1 cellular context compared by ENCODE assay signal in the genomic region with DNA sequence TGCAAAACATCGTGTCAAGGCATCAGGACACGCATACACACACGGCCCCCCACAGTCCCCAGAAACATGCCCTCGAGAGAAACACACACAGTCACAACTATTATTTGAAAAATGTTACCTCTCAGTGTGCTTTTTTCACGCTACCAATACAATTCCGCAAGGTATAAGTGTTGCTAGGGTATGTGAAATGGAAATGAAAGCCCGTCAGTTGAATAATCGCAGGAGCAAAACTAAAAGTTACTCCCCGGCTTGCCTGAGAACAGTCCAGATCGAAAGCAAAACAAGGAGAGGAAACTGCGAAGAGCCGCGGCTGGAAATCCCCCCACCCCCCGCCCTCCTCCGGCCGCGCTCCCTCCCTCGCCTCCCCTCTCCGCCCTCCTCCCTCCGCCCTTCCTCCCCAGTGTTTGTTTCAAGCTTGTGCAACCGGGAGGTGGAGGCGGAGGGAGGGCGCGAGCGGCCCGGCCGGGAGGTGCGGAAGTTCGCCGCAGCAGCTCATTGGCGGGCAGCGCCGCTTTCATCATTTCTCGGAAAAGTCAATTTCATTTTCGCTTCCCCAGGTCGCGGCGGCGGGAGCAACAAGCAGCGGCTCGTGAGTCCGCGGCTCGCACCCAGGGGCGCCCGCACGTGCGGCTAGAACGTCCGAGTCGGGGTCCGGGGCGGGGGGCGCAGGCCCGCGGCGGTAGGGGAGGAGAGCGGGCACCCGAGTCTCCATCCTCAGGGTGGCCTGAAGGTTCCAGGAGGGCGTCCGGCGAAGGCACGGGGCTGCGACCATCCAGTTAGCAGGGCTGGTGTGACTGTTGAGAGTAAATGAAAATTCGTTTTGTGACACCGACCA.
TF ChIP-seq lines count a peak whose summit lies in the region.

TSS of gene IRF2 (minus strand) at position 290 of the 835 bp plus-strand sequence. CDS start 45,486 bp downstream, outside the sequence.

TF ChIP-seq in K562, 482 proteins besides CTCF, POLR2A, EP300 and RAD21 (continued from another document and continues in another):
- TF ChIP-seq, protein P1, sequence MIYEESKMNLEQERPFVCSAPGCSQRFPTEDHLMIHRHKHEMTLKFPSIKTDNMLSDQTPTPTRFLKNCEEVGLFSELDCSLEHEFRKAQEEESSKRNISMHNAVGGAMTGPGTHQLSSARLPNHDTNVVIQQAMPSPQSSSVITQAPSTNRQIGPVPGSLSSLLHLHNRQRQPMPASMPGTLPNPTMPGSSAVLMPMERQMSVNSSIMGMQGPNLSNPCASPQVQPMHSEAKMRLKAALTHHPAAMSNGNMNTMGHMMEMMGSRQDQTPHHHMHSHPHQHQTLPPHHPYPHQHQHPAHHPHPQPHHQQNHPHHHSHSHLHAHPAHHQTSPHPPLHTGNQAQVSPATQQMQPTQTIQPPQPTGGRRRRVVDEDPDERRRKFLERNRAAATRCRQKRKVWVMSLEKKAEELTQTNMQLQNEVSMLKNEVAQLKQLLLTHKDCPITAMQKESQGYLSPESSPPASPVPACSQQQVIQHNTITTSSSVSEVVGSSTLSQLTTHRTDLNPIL (CRISPR knock-in tag; IDR thresholded peaks at IDR 0.05), result no peak
- TF ChIP-seq, protein P2, sequence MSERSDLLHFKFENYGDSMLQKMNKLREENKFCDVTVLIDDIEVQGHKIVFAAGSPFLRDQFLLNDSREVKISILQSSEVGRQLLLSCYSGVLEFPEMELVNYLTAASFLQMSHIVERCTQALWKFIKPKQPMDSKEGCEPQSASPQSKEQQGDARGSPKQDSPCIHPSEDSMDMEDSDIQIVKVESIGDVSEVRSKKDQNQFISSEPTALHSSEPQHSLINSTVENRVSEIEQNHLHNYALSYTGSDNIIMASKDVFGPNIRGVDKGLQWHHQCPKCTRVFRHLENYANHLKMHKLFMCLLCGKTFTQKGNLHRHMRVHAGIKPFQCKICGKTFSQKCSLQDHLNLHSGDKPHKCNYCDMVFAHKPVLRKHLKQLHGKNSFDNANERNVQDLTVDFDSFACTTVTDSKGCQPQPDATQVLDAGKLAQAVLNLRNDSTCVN (CRISPR knock-in tag; IDR thresholded peaks at IDR 0.05), result no peak
- TF ChIP-seq TEAD2 (tag; IDR thresholded peaks at IDR 0.05), result no peak
- no peak for TF ChIP-seq ESRRB (CRISPR knock-in tag; IDR thresholded peaks at IDR 0.05; ENCODE audit: borderline replicate concordance)
- TF ChIP-seq PKNOX1 (IDR thresholded peaks at IDR 0.05), result no peak
- TF ChIP-seq SRSF9 (IDR thresholded peaks at IDR 0.05; ENCODE audit: borderline replicate concordance, low read depth, low read length), result no peak
- TF ChIP-seq SLC30A9 (CRISPR knock-in tag; IDR thresholded peaks at IDR 0.05), result no peak
- TF ChIP-seq NCOR1 (IDR thresholded peaks at IDR 0.05), result peak; percentile 44; the same call in 1 of the 2 replicates
- TF ChIP-seq CHD2 (IDR thresholded peaks at IDR 0.05; ENCODE audit: low read depth, low read length), result 0 out of 2 replicates have a peak, but pooled peaks have one; percentile 21
- no peak for TF ChIP-seq MTF1 (CRISPR knock-in tag; IDR thresholded peaks at IDR 0.05; ENCODE audit: borderline replicate concordance)
- TF ChIP-seq MCM2 (IDR thresholded peaks at IDR 0.05; ENCODE audit: low read depth), result no peak
- no peak for TF ChIP-seq ZKSCAN3 (CRISPR knock-in tag; IDR thresholded peaks at IDR 0.05)
- no peak for TF ChIP-seq MIER1 (IDR thresholded peaks at IDR 0.05; ENCODE audit: low read depth)
- no peak for TF ChIP-seq RBM15 (IDR thresholded peaks at IDR 0.05; ENCODE audit: insufficient read depth, low read length)
- TF ChIP-seq KLF10 (CRISPR knock-in tag; IDR thresholded peaks at IDR 0.05), result no peak
- TF ChIP-seq ZFP91 (CRISPR knock-in tag; IDR thresholded peaks at IDR 0.05), result no peak
- TF ChIP-seq, protein P3, sequence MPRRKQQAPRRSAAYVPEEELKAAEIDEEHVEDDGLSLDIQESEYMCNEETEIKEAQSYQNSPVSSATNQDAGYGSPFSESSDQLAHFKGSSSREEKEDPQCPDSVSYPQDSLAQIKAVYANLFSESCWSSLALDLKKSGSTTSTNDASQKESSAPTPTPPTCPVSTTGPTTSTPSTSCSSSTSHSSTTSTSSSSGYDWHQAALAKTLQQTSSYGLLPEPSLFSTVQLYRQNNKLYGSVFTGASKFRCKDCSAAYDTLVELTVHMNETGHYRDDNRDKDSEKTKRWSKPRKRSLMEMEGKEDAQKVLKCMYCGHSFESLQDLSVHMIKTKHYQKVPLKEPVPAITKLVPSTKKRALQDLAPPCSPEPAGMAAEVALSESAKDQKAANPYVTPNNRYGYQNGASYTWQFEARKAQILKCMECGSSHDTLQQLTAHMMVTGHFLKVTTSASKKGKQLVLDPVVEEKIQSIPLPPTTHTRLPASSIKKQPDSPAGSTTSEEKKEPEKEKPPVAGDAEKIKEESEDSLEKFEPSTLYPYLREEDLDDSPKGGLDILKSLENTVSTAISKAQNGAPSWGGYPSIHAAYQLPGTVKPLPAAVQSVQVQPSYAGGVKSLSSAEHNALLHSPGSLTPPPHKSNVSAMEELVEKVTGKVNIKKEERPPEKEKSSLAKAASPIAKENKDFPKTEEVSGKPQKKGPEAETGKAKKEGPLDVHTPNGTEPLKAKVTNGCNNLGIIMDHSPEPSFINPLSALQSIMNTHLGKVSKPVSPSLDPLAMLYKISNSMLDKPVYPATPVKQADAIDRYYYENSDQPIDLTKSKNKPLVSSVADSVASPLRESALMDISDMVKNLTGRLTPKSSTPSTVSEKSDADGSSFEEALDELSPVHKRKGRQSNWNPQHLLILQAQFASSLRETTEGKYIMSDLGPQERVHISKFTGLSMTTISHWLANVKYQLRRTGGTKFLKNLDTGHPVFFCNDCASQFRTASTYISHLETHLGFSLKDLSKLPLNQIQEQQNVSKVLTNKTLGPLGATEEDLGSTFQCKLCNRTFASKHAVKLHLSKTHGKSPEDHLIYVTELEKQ (CRISPR knock-in tag; IDR thresholded peaks at IDR 0.05), result no peak
- TF ChIP-seq ZNF12 (CRISPR knock-in tag; IDR thresholded peaks at IDR 0.05), result no peak
- no peak for TF ChIP-seq NELFE (IDR thresholded peaks at IDR 0.05; ENCODE audit: insufficient read depth, insufficient read length)
- TF ChIP-seq BRD4 (IDR thresholded peaks at IDR 0.05), result 0 out of 2 replicates have a peak, but pooled peaks have one; percentile 18
- no peak for TF ChIP-seq ZNF282 (CRISPR knock-in tag; IDR thresholded peaks at IDR 0.05)
- no peak for TF ChIP-seq SRSF3 (IDR thresholded peaks at IDR 0.05; ENCODE audit: insufficient read depth, low read length)
- TF ChIP-seq, protein P4, sequence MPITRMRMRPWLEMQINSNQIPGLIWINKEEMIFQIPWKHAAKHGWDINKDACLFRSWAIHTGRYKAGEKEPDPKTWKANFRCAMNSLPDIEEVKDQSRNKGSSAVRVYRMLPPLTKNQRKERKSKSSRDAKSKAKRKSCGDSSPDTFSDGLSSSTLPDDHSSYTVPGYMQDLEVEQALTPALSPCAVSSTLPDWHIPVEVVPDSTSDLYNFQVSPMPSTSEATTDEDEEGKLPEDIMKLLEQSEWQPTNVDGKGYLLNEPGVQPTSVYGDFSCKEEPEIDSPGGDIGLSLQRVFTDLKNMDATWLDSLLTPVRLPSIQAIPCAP (CRISPR knock-in tag; IDR thresholded peaks at IDR 0.05; ENCODE audit: borderline replicate concordance), result no peak
- TF ChIP-seq NFXL1 (CRISPR knock-in tag; IDR thresholded peaks at IDR 0.05), result 0 out of 2 replicates have a peak, but pooled peaks have one; percentile 40
- no peak for TF ChIP-seq ZNF583 (CRISPR knock-in tag; IDR thresholded peaks at IDR 0.05)
- TF ChIP-seq HDGF (IDR thresholded peaks at IDR 0.05), result no peak
- peak; percentile 75; the same call in 1 of the 2 replicates for TF ChIP-seq POLR2AphosphoS5 (IDR thresholded peaks at IDR 0.05; ENCODE audit: control insufficient read depth, insufficient read depth, low read depth, low read length)
- TF ChIP-seq CHAMP1 (IDR thresholded peaks at IDR 0.05), result no peak
- peak; percentile 84 for TF ChIP-seq SAP30 (IDR thresholded peaks at IDR 0.05; ENCODE audit: borderline replicate concordance, insufficient read depth, low read depth, low read length, poor library complexity, severe bottlenecking)
- TF ChIP-seq ZNF143 (CRISPR knock-in tag; IDR thresholded peaks at IDR 0.05), result no peak
- TF ChIP-seq EHMT2 (IDR thresholded peaks at IDR 0.05), result no peak
- TF ChIP-seq ZNF57 (CRISPR knock-in tag; IDR thresholded peaks at IDR 0.05), result no peak
- no peak for TF ChIP-seq KAT8 (IDR thresholded peaks at IDR 0.05; ENCODE audit: low read depth)
- peak; percentile 10 for TF ChIP-seq RBM25 (IDR thresholded peaks at IDR 0.05; ENCODE audit: low read depth, low read length, severe bottlenecking)
- TF ChIP-seq ERF (CRISPR knock-in tag; IDR thresholded peaks at IDR 0.05), result no peak
- TF ChIP-seq RFX5 (IDR thresholded peaks at IDR 0.05; ENCODE audit: low read depth, low read length), result 0 out of 2 replicates have a peak, but pooled peaks have one; percentile 29
- TF ChIP-seq ARHGAP35 (IDR thresholded peaks at IDR 0.05; ENCODE audit: partially characterized antibody), result no peak
- no peak for TF ChIP-seq U2AF2 (optimal IDR thresholded peaks at IDR 0.05; ENCODE audit: low read depth, low read length)
- TF ChIP-seq, protein P5, sequence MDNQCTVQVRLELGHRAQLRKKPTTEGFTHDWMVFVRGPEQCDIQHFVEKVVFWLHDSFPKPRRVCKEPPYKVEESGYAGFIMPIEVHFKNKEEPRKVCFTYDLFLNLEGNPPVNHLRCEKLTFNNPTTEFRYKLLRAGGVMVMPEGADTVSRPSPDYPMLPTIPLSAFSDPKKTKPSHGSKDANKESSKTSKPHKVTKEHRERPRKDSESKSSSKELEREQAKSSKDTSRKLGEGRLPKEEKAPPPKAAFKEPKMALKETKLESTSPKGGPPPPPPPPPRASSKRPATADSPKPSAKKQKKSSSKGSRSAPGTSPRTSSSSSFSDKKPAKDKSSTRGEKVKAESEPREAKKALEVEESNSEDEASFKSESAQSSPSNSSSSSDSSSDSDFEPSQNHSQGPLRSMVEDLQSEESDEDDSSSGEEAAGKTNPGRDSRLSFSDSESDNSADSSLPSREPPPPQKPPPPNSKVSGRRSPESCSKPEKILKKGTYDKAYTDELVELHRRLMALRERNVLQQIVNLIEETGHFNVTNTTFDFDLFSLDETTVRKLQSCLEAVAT (IDR thresholded peaks at IDR 0.05), result no peak
- TF ChIP-seq ATF1 (CRISPR knock-in tag; IDR thresholded peaks at IDR 0.05), result no peak
- peak; percentile 81 for TF ChIP-seq ATF1 (tag; IDR thresholded peaks at IDR 0.05)
- TF ChIP-seq ELF2 (CRISPR knock-in tag; IDR thresholded peaks at IDR 0.05), result no peak
- peak; percentile 77 for TF ChIP-seq ATF7 (IDR thresholded peaks at IDR 0.05)
- peak; percentile 72 for TF ChIP-seq MAX (CRISPR knock-in tag; IDR thresholded peaks at IDR 0.05)
- TF ChIP-seq, protein P6, sequence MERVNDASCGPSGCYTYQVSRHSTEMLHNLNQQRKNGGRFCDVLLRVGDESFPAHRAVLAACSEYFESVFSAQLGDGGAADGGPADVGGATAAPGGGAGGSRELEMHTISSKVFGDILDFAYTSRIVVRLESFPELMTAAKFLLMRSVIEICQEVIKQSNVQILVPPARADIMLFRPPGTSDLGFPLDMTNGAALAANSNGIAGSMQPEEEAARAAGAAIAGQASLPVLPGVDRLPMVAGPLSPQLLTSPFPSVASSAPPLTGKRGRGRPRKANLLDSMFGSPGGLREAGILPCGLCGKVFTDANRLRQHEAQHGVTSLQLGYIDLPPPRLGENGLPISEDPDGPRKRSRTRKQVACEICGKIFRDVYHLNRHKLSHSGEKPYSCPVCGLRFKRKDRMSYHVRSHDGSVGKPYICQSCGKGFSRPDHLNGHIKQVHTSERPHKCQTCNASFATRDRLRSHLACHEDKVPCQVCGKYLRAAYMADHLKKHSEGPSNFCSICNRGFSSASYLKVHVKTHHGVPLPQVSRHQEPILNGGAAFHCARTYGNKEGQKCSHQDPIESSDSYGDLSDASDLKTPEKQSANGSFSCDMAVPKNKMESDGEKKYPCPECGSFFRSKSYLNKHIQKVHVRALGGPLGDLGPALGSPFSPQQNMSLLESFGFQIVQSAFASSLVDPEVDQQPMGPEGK (CRISPR knock-in tag; IDR thresholded peaks at IDR 0.05; ENCODE audit: borderline replicate concordance), result no peak
